Comparison of ENCODE assay signal across 1 cellular context in the genomic region with DNA sequence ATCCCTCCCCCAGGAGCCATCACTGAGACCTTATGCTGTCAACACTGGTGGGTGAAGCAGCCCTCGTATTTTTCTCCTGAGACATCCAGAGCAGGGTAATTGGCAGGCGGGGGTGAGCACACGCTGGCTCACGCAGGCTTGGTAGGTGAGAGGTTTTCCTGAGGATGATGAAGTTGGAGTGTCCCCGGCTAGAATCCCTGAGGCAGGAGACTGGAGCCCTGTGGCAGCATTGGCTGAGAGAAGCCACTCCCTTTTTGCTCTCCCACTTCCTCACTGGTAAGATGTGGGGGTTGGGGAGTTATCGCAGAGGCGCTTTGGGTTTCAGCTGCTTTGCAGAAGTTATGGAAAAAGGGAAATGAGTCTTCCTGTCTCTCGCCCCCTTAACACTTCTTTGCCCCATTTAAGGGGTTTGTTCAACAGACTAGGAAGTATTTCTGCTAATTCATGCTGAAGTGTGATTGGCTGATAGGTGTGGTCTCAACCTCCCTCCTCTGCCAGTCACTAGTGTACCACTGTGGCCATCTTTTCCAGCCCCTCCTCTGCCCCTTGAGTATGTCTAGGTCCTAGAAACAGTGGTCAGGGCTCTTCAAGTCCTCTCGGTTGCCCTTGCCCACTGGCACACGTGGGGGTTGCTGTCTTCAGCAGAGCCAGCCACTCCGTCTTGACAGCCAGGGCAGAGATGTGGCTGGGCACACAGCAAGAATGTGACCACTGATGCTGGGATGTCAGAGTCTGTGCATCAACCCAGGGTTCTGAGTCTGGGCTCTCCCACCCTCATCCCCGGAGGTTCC.
A peak's percentile ranks its signal among the peaks of the same experiment; 100 is the strongest.
TF ChIP-seq lines count a peak whose summit lies in the region.

No MANE protein-coding gene starts in this region.

TF ChIP-seq in GM12878, 131 proteins besides CTCF, POLR2A, EP300 and RAD21 (continued from another document and continues in another):
- TF ChIP-seq, protein P1, sequence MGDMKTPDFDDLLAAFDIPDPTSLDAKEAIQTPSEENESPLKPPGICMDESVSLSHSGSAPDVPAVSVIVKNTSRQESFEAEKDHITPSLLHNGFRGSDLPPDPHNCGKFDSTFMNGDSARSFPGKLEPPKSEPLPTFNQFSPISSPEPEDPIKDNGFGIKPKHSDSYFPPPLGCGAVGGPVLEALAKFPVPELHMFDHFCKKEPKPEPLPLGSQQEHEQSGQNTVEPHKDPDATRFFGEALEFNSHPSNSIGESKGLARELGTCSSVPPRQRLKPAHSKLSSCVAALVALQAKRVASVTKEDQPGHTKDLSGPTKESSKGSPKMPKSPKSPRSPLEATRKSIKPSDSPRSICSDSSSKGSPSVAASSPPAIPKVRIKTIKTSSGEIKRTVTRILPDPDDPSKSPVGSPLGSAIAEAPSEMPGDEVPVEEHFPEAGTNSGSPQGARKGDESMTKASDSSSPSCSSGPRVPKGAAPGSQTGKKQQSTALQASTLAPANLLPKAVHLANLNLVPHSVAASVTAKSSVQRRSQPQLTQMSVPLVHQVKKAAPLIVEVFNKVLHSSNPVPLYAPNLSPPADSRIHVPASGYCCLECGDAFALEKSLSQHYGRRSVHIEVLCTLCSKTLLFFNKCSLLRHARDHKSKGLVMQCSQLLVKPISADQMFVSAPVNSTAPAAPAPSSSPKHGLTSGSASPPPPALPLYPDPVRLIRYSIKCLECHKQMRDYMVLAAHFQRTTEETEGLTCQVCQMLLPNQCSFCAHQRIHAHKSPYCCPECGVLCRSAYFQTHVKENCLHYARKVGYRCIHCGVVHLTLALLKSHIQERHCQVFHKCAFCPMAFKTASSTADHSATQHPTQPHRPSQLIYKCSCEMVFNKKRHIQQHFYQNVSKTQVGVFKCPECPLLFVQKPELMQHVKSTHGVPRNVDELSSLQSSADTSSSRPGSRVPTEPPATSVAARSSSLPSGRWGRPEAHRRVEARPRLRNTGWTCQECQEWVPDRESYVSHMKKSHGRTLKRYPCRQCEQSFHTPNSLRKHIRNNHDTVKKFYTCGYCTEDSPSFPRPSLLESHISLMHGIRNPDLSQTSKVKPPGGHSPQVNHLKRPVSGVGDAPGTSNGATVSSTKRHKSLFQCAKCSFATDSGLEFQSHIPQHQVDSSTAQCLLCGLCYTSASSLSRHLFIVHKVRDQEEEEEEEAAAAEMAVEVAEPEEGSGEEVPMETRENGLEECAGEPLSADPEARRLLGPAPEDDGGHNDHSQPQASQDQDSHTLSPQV (IDR thresholded peaks at IDR 0.05) = no peak
- TF ChIP-seq NFXL1 (IDR thresholded peaks at IDR 0.05; ENCODE audit: borderline replicate concordance) (no peak), FOS (IDR thresholded peaks at IDR 0.05; ENCODE audit: borderline replicate concordance, extremely low read depth, insufficient read length) (no peak), ESRRA (IDR thresholded peaks at IDR 0.05; ENCODE audit: low read length) (no peak), FOXK2 (IDR thresholded peaks at IDR 0.05) (no peak), HCFC1 (IDR thresholded peaks at IDR 0.05; ENCODE audit: low read length) (no peak), IKZF2 (IDR thresholded peaks at IDR 0.05) (peak; percentile 99), SRF (IDR thresholded peaks at IDR 0.05; ENCODE audit: low read depth in 2 of 2, low read length in 2 of 2) (peak in 1 of 2 experiments; percentile 73; a peak in 2 of 4 replicates), CBX5 (IDR thresholded peaks at IDR 0.05; ENCODE audit: low read depth) (no peak), DPF2 (IDR thresholded peaks at IDR 0.05) (peak; percentile 75), MEF2A (IDR thresholded peaks at IDR 0.05; ENCODE audit: insufficient read depth, low read depth, low read length) (peak; percentile 62; the same call in 1 of the 2 replicates), CHD4 (IDR thresholded peaks at IDR 0.05) (no peak), ZNF217 (IDR thresholded peaks at IDR 0.05) (0 out of 2 replicates have a peak, but pooled peaks have one; percentile 16), NFYA (IDR thresholded peaks at IDR 0.05; ENCODE audit: borderline replicate concordance, low read depth, low read length) (no peak)
- TF ChIP-seq, protein P2, sequence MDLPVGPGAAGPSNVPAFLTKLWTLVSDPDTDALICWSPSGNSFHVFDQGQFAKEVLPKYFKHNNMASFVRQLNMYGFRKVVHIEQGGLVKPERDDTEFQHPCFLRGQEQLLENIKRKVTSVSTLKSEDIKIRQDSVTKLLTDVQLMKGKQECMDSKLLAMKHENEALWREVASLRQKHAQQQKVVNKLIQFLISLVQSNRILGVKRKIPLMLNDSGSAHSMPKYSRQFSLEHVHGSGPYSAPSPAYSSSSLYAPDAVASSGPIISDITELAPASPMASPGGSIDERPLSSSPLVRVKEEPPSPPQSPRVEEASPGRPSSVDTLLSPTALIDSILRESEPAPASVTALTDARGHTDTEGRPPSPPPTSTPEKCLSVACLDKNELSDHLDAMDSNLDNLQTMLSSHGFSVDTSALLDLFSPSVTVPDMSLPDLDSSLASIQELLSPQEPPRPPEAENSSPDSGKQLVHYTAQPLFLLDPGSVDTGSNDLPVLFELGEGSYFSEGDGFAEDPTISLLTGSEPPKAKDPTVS (IDR thresholded peaks at IDR 0.05; ENCODE audit: low read depth, low read length) = no peak
- TF ChIP-seq, protein P3, sequence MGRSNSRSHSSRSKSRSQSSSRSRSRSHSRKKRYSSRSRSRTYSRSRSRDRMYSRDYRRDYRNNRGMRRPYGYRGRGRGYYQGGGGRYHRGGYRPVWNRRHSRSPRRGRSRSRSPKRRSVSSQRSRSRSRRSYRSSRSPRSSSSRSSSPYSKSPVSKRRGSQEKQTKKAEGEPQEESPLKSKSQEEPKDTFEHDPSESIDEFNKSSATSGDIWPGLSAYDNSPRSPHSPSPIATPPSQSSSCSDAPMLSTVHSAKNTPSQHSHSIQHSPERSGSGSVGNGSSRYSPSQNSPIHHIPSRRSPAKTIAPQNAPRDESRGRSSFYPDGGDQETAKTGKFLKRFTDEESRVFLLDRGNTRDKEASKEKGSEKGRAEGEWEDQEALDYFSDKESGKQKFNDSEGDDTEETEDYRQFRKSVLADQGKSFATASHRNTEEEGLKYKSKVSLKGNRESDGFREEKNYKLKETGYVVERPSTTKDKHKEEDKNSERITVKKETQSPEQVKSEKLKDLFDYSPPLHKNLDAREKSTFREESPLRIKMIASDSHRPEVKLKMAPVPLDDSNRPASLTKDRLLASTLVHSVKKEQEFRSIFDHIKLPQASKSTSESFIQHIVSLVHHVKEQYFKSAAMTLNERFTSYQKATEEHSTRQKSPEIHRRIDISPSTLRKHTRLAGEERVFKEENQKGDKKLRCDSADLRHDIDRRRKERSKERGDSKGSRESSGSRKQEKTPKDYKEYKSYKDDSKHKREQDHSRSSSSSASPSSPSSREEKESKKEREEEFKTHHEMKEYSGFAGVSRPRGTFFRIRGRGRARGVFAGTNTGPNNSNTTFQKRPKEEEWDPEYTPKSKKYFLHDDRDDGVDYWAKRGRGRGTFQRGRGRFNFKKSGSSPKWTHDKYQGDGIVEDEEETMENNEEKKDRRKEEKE (IDR thresholded peaks at IDR 0.05) = no peak
- TF ChIP-seq, protein P4, sequence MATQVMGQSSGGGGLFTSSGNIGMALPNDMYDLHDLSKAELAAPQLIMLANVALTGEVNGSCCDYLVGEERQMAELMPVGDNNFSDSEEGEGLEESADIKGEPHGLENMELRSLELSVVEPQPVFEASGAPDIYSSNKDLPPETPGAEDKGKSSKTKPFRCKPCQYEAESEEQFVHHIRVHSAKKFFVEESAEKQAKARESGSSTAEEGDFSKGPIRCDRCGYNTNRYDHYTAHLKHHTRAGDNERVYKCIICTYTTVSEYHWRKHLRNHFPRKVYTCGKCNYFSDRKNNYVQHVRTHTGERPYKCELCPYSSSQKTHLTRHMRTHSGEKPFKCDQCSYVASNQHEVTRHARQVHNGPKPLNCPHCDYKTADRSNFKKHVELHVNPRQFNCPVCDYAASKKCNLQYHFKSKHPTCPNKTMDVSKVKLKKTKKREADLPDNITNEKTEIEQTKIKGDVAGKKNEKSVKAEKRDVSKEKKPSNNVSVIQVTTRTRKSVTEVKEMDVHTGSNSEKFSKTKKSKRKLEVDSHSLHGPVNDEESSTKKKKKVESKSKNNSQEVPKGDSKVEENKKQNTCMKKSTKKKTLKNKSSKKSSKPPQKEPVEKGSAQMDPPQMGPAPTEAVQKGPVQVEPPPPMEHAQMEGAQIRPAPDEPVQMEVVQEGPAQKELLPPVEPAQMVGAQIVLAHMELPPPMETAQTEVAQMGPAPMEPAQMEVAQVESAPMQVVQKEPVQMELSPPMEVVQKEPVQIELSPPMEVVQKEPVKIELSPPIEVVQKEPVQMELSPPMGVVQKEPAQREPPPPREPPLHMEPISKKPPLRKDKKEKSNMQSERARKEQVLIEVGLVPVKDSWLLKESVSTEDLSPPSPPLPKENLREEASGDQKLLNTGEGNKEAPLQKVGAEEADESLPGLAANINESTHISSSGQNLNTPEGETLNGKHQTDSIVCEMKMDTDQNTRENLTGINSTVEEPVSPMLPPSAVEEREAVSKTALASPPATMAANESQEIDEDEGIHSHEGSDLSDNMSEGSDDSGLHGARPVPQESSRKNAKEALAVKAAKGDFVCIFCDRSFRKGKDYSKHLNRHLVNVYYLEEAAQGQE (IDR thresholded peaks at IDR 0.05; ENCODE audit: low read depth, low read length) = no peak
- TF ChIP-seq, protein P5, sequence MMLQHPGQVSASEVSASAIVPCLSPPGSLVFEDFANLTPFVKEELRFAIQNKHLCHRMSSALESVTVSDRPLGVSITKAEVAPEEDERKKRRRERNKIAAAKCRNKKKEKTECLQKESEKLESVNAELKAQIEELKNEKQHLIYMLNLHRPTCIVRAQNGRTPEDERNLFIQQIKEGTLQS (IDR thresholded peaks at IDR 0.05; ENCODE audit: borderline replicate concordance, extremely low read depth, low read depth, low read length) = no peak
- TF ChIP-seq, protein P6, sequence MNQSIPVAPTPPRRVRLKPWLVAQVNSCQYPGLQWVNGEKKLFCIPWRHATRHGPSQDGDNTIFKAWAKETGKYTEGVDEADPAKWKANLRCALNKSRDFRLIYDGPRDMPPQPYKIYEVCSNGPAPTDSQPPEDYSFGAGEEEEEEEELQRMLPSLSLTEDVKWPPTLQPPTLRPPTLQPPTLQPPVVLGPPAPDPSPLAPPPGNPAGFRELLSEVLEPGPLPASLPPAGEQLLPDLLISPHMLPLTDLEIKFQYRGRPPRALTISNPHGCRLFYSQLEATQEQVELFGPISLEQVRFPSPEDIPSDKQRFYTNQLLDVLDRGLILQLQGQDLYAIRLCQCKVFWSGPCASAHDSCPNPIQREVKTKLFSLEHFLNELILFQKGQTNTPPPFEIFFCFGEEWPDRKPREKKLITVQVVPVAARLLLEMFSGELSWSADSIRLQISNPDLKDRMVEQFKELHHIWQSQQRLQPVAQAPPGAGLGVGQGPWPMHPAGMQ (IDR thresholded peaks at IDR 0.05; ENCODE audit: borderline replicate concordance) = no peak
- TF ChIP-seq, protein P7, sequence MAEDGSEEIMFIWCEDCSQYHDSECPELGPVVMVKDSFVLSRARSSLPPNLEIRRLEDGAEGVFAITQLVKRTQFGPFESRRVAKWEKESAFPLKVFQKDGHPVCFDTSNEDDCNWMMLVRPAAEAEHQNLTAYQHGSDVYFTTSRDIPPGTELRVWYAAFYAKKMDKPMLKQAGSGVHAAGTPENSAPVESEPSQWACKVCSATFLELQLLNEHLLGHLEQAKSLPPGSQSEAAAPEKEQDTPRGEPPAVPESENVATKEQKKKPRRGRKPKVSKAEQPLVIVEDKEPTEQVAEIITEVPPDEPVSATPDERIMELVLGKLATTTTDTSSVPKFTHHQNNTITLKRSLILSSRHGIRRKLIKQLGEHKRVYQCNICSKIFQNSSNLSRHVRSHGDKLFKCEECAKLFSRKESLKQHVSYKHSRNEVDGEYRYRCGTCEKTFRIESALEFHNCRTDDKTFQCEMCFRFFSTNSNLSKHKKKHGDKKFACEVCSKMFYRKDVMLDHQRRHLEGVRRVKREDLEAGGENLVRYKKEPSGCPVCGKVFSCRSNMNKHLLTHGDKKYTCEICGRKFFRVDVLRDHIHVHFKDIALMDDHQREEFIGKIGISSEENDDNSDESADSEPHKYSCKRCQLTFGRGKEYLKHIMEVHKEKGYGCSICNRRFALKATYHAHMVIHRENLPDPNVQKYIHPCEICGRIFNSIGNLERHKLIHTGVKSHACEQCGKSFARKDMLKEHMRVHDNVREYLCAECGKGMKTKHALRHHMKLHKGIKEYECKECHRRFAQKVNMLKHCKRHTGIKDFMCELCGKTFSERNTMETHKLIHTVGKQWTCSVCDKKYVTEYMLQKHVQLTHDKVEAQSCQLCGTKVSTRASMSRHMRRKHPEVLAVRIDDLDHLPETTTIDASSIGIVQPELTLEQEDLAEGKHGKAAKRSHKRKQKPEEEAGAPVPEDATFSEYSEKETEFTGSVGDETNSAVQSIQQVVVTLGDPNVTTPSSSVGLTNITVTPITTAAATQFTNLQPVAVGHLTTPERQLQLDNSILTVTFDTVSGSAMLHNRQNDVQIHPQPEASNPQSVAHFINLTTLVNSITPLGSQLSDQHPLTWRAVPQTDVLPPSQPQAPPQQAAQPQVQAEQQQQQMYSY (CRISPR knock-in tag; IDR thresholded peaks at IDR 0.05) = no peak
- TF ChIP-seq, protein P8, sequence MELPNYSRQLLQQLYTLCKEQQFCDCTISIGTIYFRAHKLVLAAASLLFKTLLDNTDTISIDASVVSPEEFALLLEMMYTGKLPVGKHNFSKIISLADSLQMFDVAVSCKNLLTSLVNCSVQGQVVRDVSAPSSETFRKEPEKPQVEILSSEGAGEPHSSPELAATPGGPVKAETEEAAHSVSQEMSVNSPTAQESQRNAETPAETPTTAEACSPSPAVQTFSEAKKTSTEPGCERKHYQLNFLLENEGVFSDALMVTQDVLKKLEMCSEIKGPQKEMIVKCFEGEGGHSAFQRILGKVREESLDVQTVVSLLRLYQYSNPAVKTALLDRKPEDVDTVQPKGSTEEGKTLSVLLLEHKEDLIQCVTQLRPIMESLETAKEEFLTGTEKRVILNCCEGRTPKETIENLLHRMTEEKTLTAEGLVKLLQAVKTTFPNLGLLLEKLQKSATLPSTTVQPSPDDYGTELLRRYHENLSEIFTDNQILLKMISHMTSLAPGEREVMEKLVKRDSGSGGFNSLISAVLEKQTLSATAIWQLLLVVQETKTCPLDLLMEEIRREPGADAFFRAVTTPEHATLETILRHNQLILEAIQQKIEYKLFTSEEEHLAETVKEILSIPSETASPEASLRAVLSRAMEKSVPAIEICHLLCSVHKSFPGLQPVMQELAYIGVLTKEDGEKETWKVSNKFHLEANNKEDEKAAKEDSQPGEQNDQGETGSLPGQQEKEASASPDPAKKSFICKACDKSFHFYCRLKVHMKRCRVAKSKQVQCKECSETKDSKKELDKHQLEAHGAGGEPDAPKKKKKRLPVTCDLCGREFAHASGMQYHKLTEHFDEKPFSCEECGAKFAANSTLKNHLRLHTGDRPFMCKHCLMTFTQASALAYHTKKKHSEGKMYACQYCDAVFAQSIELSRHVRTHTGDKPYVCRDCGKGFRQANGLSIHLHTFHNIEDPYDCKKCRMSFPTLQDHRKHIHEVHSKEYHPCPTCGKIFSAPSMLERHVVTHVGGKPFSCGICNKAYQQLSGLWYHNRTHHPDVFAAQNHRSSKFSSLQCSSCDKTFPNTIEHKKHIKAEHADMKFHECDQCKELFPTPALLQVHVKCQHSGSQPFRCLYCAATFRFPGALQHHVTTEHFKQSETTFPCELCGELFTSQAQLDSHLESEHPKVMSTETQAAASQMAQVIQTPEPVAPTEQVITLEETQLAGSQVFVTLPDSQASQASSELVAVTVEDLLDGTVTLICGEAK (IDR thresholded peaks at IDR 0.05; ENCODE audit: borderline replicate concordance) = no peak
